ENCODE assay signal across 27 cellular contexts in the genomic region with DNA sequence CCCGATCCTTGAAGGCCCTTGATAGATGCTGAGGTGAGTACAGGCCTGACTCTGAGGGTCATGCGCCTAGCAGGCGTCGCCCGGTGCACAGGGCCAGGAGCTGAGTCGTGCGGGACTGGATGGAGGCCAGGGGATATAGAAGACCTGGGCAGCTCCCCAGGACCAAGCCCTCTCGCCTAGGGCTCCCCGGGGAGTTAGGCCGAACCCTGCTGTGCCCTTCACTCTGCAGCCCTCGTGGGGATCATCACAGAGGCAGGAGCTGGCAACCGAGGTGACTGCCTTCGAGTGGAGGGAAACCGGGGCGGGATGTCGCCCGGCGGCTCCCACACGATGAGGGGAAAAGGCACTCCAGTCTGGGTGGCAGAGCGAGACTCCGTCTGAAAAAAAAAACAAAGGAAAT. TPM values are rescaled to one million over a fixed set of nuclear protein-coding genes. Genes with fewer than 3 reads are reported as not detected.
DNase-seq lines count a peak whose midpoint lies in the region; ATAC-seq, FAIRE-seq and TF ChIP-seq lines count a peak whose summit lies in the region.
"Had no signal": no experiment of that assay in that cellular context is flagged by ENCODE, and none has a peak within 500 bp of the region (broad histone marks: within the 10 kb centered on the region; RNA-seq: fewer than 3 reads in every experiment).

No MANE protein-coding gene starts in this region.

- H3K27ac Mint-ChIP-seq in natural killer cell = peak overlapping the region in 1 of 2 donors; percentile 23
- H3K27ac Mint-ChIP-seq: CD4-positive, CD25-positive, alpha-beta regulatory T cell; T-cell had no signal

- peak overlapping the region; percentile 67 for H3K4me2 ChIP-seq in BLaER1

- intact Hi-C loops in natural killer cell (cut with micrococcal nuclease) = no loop called here

- no peak for TF ChIP-seq POLR2A in H54 (IDR thresholded peaks at IDR 0.05; ENCODE audit: low read depth, low read length)

- H3K9me3 ChIP-seq in BLaER1 = peaks cover 46% of the 10 kb centered on the region
- no peaks in the 10 kb centered on the region for H3K9me3 ChIP-seq in MG63
- H3K9me3 ChIP-seq: BE2C had no signal

- H3K4me1 Mint-ChIP-seq in natural killer cell = peaks cover 13 to 26% of the 10 kb centered on the region in 2 donors

- no peak for ATAC-seq in natural killer cell
- no peak for ATAC-seq in GM18867 (IDR thresholded peaks at IDR 0.05; ENCODE audit: unreplicated experiment)
- ATAC-seq: T-cell had no signal

- H3K4me3 ChIP-seq in BLaER1 = no peak overlapping the region
- no peak overlapping the region for H3K4me3 ChIP-seq in MG63
- no peak overlapping the region for H3K4me3 ChIP-seq in fibroblast of mammary gland (ENCODE audit: control insufficient read depth, low read depth, low read length)

- in situ Hi-C loops in KBM-7 (cut with MboI; ENCODE audit: low pct_unique_long_range_greater_than_20kb, low sequenced_read_pairs) = no loop called here

- FAIRE-seq in H54 (lab: Jason Lieb, UNC) = no peak
- FAIRE-seq: D721Med, GM12891, GM19239 had no signal

- no peak overlapping the region for H3K27ac ChIP-seq in BLaER1

- H4K20me1 ChIP-seq in BLaER1 = peaks cover 96% of the 10 kb centered on the region

- TF ChIP-seq CTCF in fibroblast of mammary gland (conservative IDR thresholded peaks at IDR 0.05; ENCODE audit: control insufficient read depth, insufficient read depth, low read depth, low read length) (no peak), natural killer cell (IDR thresholded peaks at IDR 0.05) (no peak)

- no peak overlapping the region for H3K4me3 Mint-ChIP-seq in natural killer cell
- H3K4me3 Mint-ChIP-seq: CD4-positive, CD25-positive, alpha-beta regulatory T cell; T-cell had no signal

- DNase-seq in H54 (ENCODE audit: insufficient read length, low spot score) = peak; percentile 43
- peak; percentile 81 for DNase-seq in MG63
- DNase-seq in fibroblast of mammary gland (ENCODE audit: low read depth) = peak; percentile 49
- DNase-seq in natural killer cell = no peak
- no peak for DNase-seq in KBM-7
- DNase-seq in activated gamma-delta T cell treated with Interleukin-2 at 50 U/mL for 16 hours = no peak
- DNase-seq: 8988T; ACHN; BE2C; CD4-positive, CD25-positive, alpha-beta regulatory T cell; GF-D8; HCEC 1CT; Kasumi-1; MM.1S; NCI-H1048; NCI-H1417; NCI-H1694; NCI-H2029 treated with DMSO at 0.1 percent for 48 hours; NCI-H526 treated with DMSO at 0.1 percent for 48 hours; RPMI8226; SHP77; T-cell had no signal

- H3K36me3 ChIP-seq in BLaER1 (peaks cover 73% of the 10 kb centered on the region), MG63 (no peaks in the 10 kb centered on the region)

- no peak overlapping the region for H3K9ac ChIP-seq in BLaER1

- no peaks in the 10 kb centered on the region for H3K36me3 Mint-ChIP-seq in natural killer cell
- H3K36me3 Mint-ChIP-seq: CD4-positive, CD25-positive, alpha-beta regulatory T cell had no signal

- H3K9me3 Mint-ChIP-seq in natural killer cell = no peaks in the 10 kb centered on the region
- H3K9me3 Mint-ChIP-seq: CD4-positive, CD25-positive, alpha-beta regulatory T cell; T-cell had no signal

- H3K27me3 Mint-ChIP-seq in natural killer cell (ENCODE audit: low read depth in 2 of 2) = no peaks in the 10 kb centered on the region
- H3K27me3 Mint-ChIP-seq: CD4-positive, CD25-positive, alpha-beta regulatory T cell; T-cell had no signal

- H3K27me3 ChIP-seq in BLaER1 (no peaks in the 10 kb centered on the region), MG63 (no peaks in the 10 kb centered on the region)
- H3K27me3 ChIP-seq: BE2C had no signal

- peaks cover 75% of the 10 kb centered on the region for H3K4me1 ChIP-seq in BLaER1
- H3K4me1 ChIP-seq: BE2C had no signal

RNA-seq across cellular contexts. Expression of gene CSNK1G2, which starts 11.7 kb away (rescaled TPM):
- 20.1 and 34.5 TPM in 2 replicates for total RNA-seq in MG63 (2014; rRNA removed; shearing (Covaris generic); ENCODE audit: low replicate concordance)
- total RNA-seq in natural killer cell = 100 to 1,000 TPM; 138 to 143 (median 139) TPM

RNA-seq across cellular contexts. Expression of gene ADAT3, which starts 47.4 kb away (rescaled TPM):
- total RNA-seq in MG63 (2014; rRNA removed; shearing (Covaris generic); ENCODE audit: low replicate concordance) = 3.6 TPM in 1 of 2 replicates, not detected in the other
- total RNA-seq in natural killer cell = 10 to 100 TPM; 13.0 to 20.9 (median 13.1) TPM

RNA-seq across cellular contexts. Expression of gene SCAMP4, which starts 47.4 kb away (rescaled TPM):
- total RNA-seq in MG63 (2014; rRNA removed; shearing (Covaris generic); ENCODE audit: low replicate concordance) = 33.0 and 41.5 TPM in 2 replicates
- total RNA-seq in natural killer cell = 10 to 100 TPM; 43.1 to 53.7 (median 46.9) TPM

Comparison
In these comparisons a context has a peak if more than half of its experiments do, and no peak if none do; other contexts are left out.
1. DNase-seq: peak in H54 (single experiment), MG63 (single experiment) and fibroblast of mammary gland (single experiment); none in natural killer cell (single experiment), KBM-7 (single experiment) and activated gamma-delta T cell treated with Interleukin-2 at 50 U/mL for 16 hours (single experiment).